ENCODE assay signal across 3 cellular contexts in genomic region chr3:168338176-168338575, GRCh38.
"Had no signal": no experiment of that assay in that cellular context is flagged by ENCODE, and none has a peak within 500 bp of the region (broad histone marks: within the 10 kb centered on the region; RNA-seq: fewer than 3 reads in every experiment).

No MANE protein-coding gene starts in this region.

- H3K4me3 ChIP-seq: GM12878 had no signal

- DNase-seq: GDM1, GF-D8 had no signal
